In genomic region chr11:1667121-1667820, GRCh38 we compare ENCODE assay signal across 11 cellular contexts. TPM values are rescaled to one million over a fixed set of nuclear protein-coding genes. Genes with fewer than 3 reads are reported as not detected.
A peak's percentile ranks its signal among the peaks of the same experiment; 100 is the strongest.
DNase-seq lines count a peak whose midpoint lies in the region; ATAC-seq, FAIRE-seq and TF ChIP-seq lines count a peak whose summit lies in the region.
"Not testable (repeated sequence)": the region's sequence is repeated elsewhere in the genome, so short reads cannot be mapped to it uniquely, and the experiment has no call there.
"Had no signal": no experiment of that assay in that cellular context is flagged by ENCODE, and none has a peak within 500 bp of the region (broad histone marks: within the 10 kb centered on the region; RNA-seq: fewer than 3 reads in every experiment).

No MANE protein-coding gene starts in this region.

- H3K4ac ChIP-seq in neuronal stem cell (ENCODE audit: low read length) = peak overlapping the region; percentile 19

- peak overlapping the region; percentile 14 for H2BK120ac ChIP-seq in neuronal stem cell (ENCODE audit: low read depth, low read length)

- not testable (repeated sequence) for TF ChIP-seq RAD21 in HepG2 (CRISPR knock-in tag; IDR thresholded peaks at IDR 0.05)

- H3K79me1 ChIP-seq in neuronal stem cell (ENCODE audit: low read depth, low read length) = not testable (repeated sequence)

- CTCF ChIA-PET in HepG2 (lab: Yijun Ruan, JAX; ENCODE audit: low intra/inter-chr PET ratio, low total read pairs) = not testable (repeated sequence)

- not testable (repeated sequence) for FAIRE-seq in HepG2 (lab: Jason Lieb, UNC)

- TF ChIP-seq POLR2A in Peyer's patch (IDR thresholded peaks at IDR 0.05); HepG2 (IDR thresholded peaks at IDR 0.05; ENCODE audit: insufficient read depth in 1 of 2, low read depth in 2 of 2, low read length in 2 of 2): not testable (repeated sequence)

- in situ Hi-C loops in HepG2 (cut with HindIII; ENCODE audit: extremely low pct_ligation_motif_present, low pct_unique_long_range_greater_than_20kb) = not testable (repeated sequence)

- not testable (repeated sequence) for H3K4me3 ChIP-seq in Peyer's patch; cardiac muscle cell; HepG2 (replicated peaks in 1 of 3; ENCODE audit: insufficient read depth in 1 of 3, low read depth in 2 of 3, low read length in 3 of 3); neuronal stem cell (ENCODE audit: low read length in 2 of 2)

- not testable (repeated sequence) for H3K9me3 ChIP-seq in Peyer's patch; cardiac muscle cell (ENCODE audit: low read depth); HepG2 (ENCODE audit: low read length); neuronal stem cell (replicated peaks in 1 of 2; ENCODE audit: control insufficient read depth in 2 of 2, insufficient read depth in 1 of 2, low read depth in 1 of 2, low read length in 2 of 2)

- not testable (repeated sequence) for H3K79me2 ChIP-seq in HepG2 (ENCODE audit: insufficient read depth, low read length)

- peak overlapping the region; percentile 94 for H3K18ac ChIP-seq in neuronal stem cell (ENCODE audit: low read length)

- H2AFZ ChIP-seq in HepG2 (ENCODE audit: low read length); neuronal stem cell (ENCODE audit: low read length): not testable (repeated sequence)

- H2BK12ac ChIP-seq in neuronal stem cell (ENCODE audit: low read length) = peak overlapping the region; percentile 47

- TF ChIP-seq CTCF in Peyer's patch (IDR thresholded peaks at IDR 0.05); cardiac muscle cell (IDR thresholded peaks at IDR 0.05; ENCODE audit: low read depth, low read length); HepG2 (CRISPR knock-in tag; IDR thresholded peaks at IDR 0.05): not testable (repeated sequence)

- ATAC-seq in HepG2 = not testable (repeated sequence)

- peak overlapping the region; percentile 99 for H2AK5ac ChIP-seq in neuronal stem cell (ENCODE audit: low read depth, low read length)

- peak overlapping the region; percentile 95 for H3K14ac ChIP-seq in neuronal stem cell (ENCODE audit: low read length)

- peak overlapping the region; percentile 67 for H2BK5ac ChIP-seq in neuronal stem cell (ENCODE audit: low read length)

- intact Hi-C loops in HepG2 (cut with micrococcal nuclease; ENCODE audit: unreplicated experiment) = not testable (repeated sequence)

- DNase-seq in Peyer's patch = peak in 2 of 3 donors; percentile 34 to 39
- not testable (repeated sequence) for DNase-seq in cardiac muscle cell (ENCODE audit: low read depth in 1 of 2, low spot score in 1 of 2); HepG2 (ENCODE audit: low spot score); neuronal stem cell (ENCODE audit: low spot score)
- DNase-seq in mesenteric fat pad (ENCODE audit: low spot score) = peak; percentile 78
- DNase-seq in stimulated activated CD8-positive, alpha-beta memory T cell treated with anti-CD3 and anti-CD28 coated beads, Interleukin-4, amount 100 ng/mL, for 48 hours = peak; percentile 10

- H4K20me1 ChIP-seq in HepG2 (ENCODE audit: insufficient read depth, low read length) = not testable (repeated sequence)

- WGBS in HepG2 (ENCODE audit: low lambda C conversion rate) = 95% methylated on average over 12 of the region's 24 CpGs
- no CpG with 5 or more reads among the region's 24 CpGs for WGBS in neuronal stem cell (ENCODE audit: extremely low coverage in 2 of 2, insufficient read length in 2 of 2, insufficient replicate concordance in 1 of 2), 2 donors

- H3K27me3 ChIP-seq in Peyer's patch; cardiac muscle cell; HepG2 (ENCODE audit: control insufficient read depth in 1 of 2, insufficient read depth in 2 of 2, low read length in 2 of 2): not testable (repeated sequence)
- H3K27me3 ChIP-seq in neuronal stem cell (ENCODE audit: control insufficient read depth in 3 of 3, insufficient read depth in 3 of 3, low read depth in 1 of 3, low read length in 3 of 3) = peaks cover 0 to 29% (median 0%) of the 10 kb centered on the region in 3 experiments

- H3K4me2 ChIP-seq in HepG2 (ENCODE audit: low read depth, low read length); neuronal stem cell (ENCODE audit: insufficient read depth, low read length, poor library complexity, severe bottlenecking): not testable (repeated sequence)

- H3K27ac ChIP-seq in Peyer's patch; neuronal stem cell (replicated peaks; ENCODE audit: low read length): not testable (repeated sequence)
- H3K27ac ChIP-seq in cardiac muscle cell = peak overlapping the region; percentile 18
- H3K27ac ChIP-seq in HepG2 (ENCODE audit: extremely low read length, insufficient read depth, low read length) = peak overlapping the region; percentile 30

- POLR2A ChIA-PET in HepG2 (lab: Yijun Ruan, JAX) = not testable (repeated sequence)

- not testable (repeated sequence) for H3K4me1 ChIP-seq in Peyer's patch
- H3K4me1 ChIP-seq in cardiac muscle cell (ENCODE audit: low read depth) = peaks cover 14% of the 10 kb centered on the region
- H3K4me1 ChIP-seq in HepG2 (ENCODE audit: insufficient read depth, low read length) = peaks cover 48% of the 10 kb centered on the region
- peaks cover 0 to 11% of the 10 kb centered on the region in 2 donors for H3K4me1 ChIP-seq in neuronal stem cell (ENCODE audit: control insufficient read depth in 2 of 2, insufficient read depth in 1 of 2, low read depth in 1 of 2, low read length in 2 of 2)

- H3K36me3 ChIP-seq in Peyer's patch; cardiac muscle cell; HepG2 (replicated peaks in 1 of 2; ENCODE audit: control insufficient read depth in 1 of 2, insufficient read depth in 2 of 2, low read length in 2 of 2); neuronal stem cell (replicated peaks in 1 of 2; ENCODE audit: control insufficient read depth in 2 of 2, insufficient read depth in 2 of 2, low read length in 2 of 2): not testable (repeated sequence)

- H2BK15ac ChIP-seq in neuronal stem cell (ENCODE audit: low read length) = peak overlapping the region; percentile 46

- not testable (repeated sequence) for H4K91ac ChIP-seq in neuronal stem cell (ENCODE audit: low read depth, low read length, poor library complexity)

- BruUV-seq in HepG2 (replicated peaks; lab: Mats Ljungman, UMichigan) = not testable (repeated sequence)

- not testable (repeated sequence) for TF ChIP-seq EP300 in HepG2 (IDR thresholded peaks at IDR 0.05; ENCODE audit: low read depth in 2 of 2, low read length in 2 of 2); HepG2 (CRISPR knock-in tag; IDR thresholded peaks at IDR 0.05; ENCODE audit: borderline replicate concordance)

- peak overlapping the region; percentile 8 for H3K23ac ChIP-seq in neuronal stem cell (ENCODE audit: low read depth, low read length, poor library complexity)

- not testable (repeated sequence) for H3K9ac ChIP-seq in HepG2 (ENCODE audit: insufficient read depth, low read depth, low read length); neuronal stem cell (ENCODE audit: low read depth, low read length, poor library complexity)

- not testable (repeated sequence) for H4K8ac ChIP-seq in neuronal stem cell (ENCODE audit: low read depth, low read length)

RNA-seq across cellular contexts. Expression of gene KRTAP5-6, which starts 29.7 kb away (rescaled TPM):
- not detected for total RNA-seq in Peyer's patch
- not detected in 2 replicates for total RNA-seq in cardiac muscle cell
- not detected in 2 replicates for polyA plus RNA-seq in cardiac muscle cell
- not detected in 2 replicates for total RNA-seq in HepG2 (2016; rRNA removed; fragmentation: Illumina TruSeq; extraction: Trizol)
- total RNA-seq in HepG2 (2016; cell fraction: cytosol; rRNA removed; fragmentation: Illumina TruSeq; extraction: Trizol; ENCODE audit: low read depth) = not detected in 2 replicates
- total RNA-seq in HepG2 (2016; cell fraction: insoluble cytoplasmic fraction; rRNA removed; fragmentation: Illumina TruSeq; extraction: Trizol) = not detected in 2 replicates
- not detected in 2 replicates for total RNA-seq in HepG2 (2016; cell fraction: membrane; rRNA removed; fragmentation: Illumina TruSeq; extraction: Trizol)
- not detected in 2 replicates for total RNA-seq in HepG2 (2016; cell fraction: nucleus; rRNA removed; fragmentation: Illumina TruSeq; extraction: Trizol)
- not detected in 2 replicates for polyA plus RNA-seq in HepG2 (2011; rRNA removed)
- polyA plus RNA-seq in HepG2 (2011; cell fraction: cytosol; rRNA removed) = 0.15 TPM in 1 of 2 replicates, not detected in the other
- 0.35 and 0.43 TPM in 2 replicates for polyA plus RNA-seq in HepG2 (2011; cell fraction: nucleus; rRNA removed)
- not detected in 2 replicates for polyA plus RNA-seq in HepG2 (2012)
- polyA plus RNA-seq in HepG2 (2016; cell fraction: cytosol; fragmentation: Illumina TruSeq; extraction: Trizol; ENCODE audit: low read depth) = not detected in 2 replicates
- polyA plus RNA-seq in HepG2 (2016; cell fraction: insoluble cytoplasmic fraction; fragmentation: Illumina TruSeq; extraction: Trizol; ENCODE audit: low read depth) = not detected in 2 replicates
- polyA plus RNA-seq in HepG2 (2016; cell fraction: membrane; fragmentation: Illumina TruSeq; extraction: Trizol; ENCODE audit: low read depth) = not detected in 2 replicates
- not detected in 2 replicates for polyA plus RNA-seq in HepG2 (2016; cell fraction: nucleus; fragmentation: Illumina TruSeq; extraction: Trizol; ENCODE audit: insufficient read depth, low read depth)
- not detected in 2 replicates for polyA minus RNA-seq in HepG2 (2011; rRNA and poly(A)+ RNA removed; ENCODE audit: low replicate concordance)
- polyA minus RNA-seq in HepG2 (2011; cell fraction: cytosol; rRNA and poly(A)+ RNA removed) = not detected in 2 replicates
- polyA minus RNA-seq in HepG2 (2011; cell fraction: nucleus; rRNA and poly(A)+ RNA removed) = not detected in 2 replicates
- total RNA-seq in mesenteric fat pad = not detected
- polyA plus RNA-seq in neuronal stem cell (2013, experiment 1 of 2) = not detected
- not detected for polyA plus RNA-seq in neuronal stem cell (2013, experiment 2 of 2)
- total RNA-seq: CD8-positive, alpha-beta T cell; GM23338; H7 had no signal
- polyA plus RNA-seq: A549, AG04450, GM23338 had no signal

RNA-seq across cellular contexts. Expression of gene KRTAP5-5, which starts 37.7 kb away (rescaled TPM):
- total RNA-seq in Peyer's patch (not detected), cardiac muscle cell (not detected in 2 replicates), HepG2 (2016; rRNA removed; fragmentation: Illumina TruSeq; extraction: Trizol) (not detected in 2 replicates), mesenteric fat pad (not detected)
- polyA plus RNA-seq in cardiac muscle cell (not detected in 2 replicates), HepG2 (2011; rRNA removed) (not detected in 2 replicates)
- not detected in 2 replicates for total RNA-seq in HepG2 (2016; cell fraction: cytosol; rRNA removed; fragmentation: Illumina TruSeq; extraction: Trizol; ENCODE audit: low read depth)
- not detected in 2 replicates for total RNA-seq in HepG2 (2016; cell fraction: insoluble cytoplasmic fraction; rRNA removed; fragmentation: Illumina TruSeq; extraction: Trizol)
- not detected in 2 replicates for total RNA-seq in HepG2 (2016; cell fraction: membrane; rRNA removed; fragmentation: Illumina TruSeq; extraction: Trizol)
- not detected in 2 replicates for total RNA-seq in HepG2 (2016; cell fraction: nucleus; rRNA removed; fragmentation: Illumina TruSeq; extraction: Trizol)
- not detected in 2 replicates for polyA plus RNA-seq in HepG2 (2011; cell fraction: cytosol; rRNA removed)
- polyA plus RNA-seq in HepG2 (2011; cell fraction: nucleus; rRNA removed) = not detected in 2 replicates
- polyA plus RNA-seq in HepG2 (2012) = not detected in 2 replicates
- polyA plus RNA-seq in HepG2 (2016; cell fraction: cytosol; fragmentation: Illumina TruSeq; extraction: Trizol; ENCODE audit: low read depth) = not detected in 2 replicates
- polyA plus RNA-seq in HepG2 (2016; cell fraction: insoluble cytoplasmic fraction; fragmentation: Illumina TruSeq; extraction: Trizol; ENCODE audit: low read depth) = not detected in 2 replicates
- not detected in 2 replicates for polyA plus RNA-seq in HepG2 (2016; cell fraction: membrane; fragmentation: Illumina TruSeq; extraction: Trizol; ENCODE audit: low read depth)
- polyA plus RNA-seq in HepG2 (2016; cell fraction: nucleus; fragmentation: Illumina TruSeq; extraction: Trizol; ENCODE audit: insufficient read depth, low read depth) = not detected in 2 replicates
- polyA minus RNA-seq in HepG2 (2011; rRNA and poly(A)+ RNA removed; ENCODE audit: low replicate concordance) = not detected in 2 replicates
- not detected in 2 replicates for polyA minus RNA-seq in HepG2 (2011; cell fraction: cytosol; rRNA and poly(A)+ RNA removed)
- not detected in 2 replicates for polyA minus RNA-seq in HepG2 (2011; cell fraction: nucleus; rRNA and poly(A)+ RNA removed)
- not detected for polyA plus RNA-seq in neuronal stem cell (2013, experiment 1 of 2)
- polyA plus RNA-seq in neuronal stem cell (2013, experiment 2 of 2) = not detected
- total RNA-seq: CD8-positive, alpha-beta T cell; GM23338; H7 had no signal
- polyA plus RNA-seq: A549, AG04450, GM23338 had no signal

RNA-seq across cellular contexts. Expression of gene KRTAP5-4, which starts 45.3 kb away (rescaled TPM):
- total RNA-seq in Peyer's patch = not detected
- not detected in 2 replicates for total RNA-seq in cardiac muscle cell
- polyA plus RNA-seq in cardiac muscle cell = not detected in 2 replicates
- not detected in 2 replicates for total RNA-seq in HepG2 (2016; rRNA removed; fragmentation: Illumina TruSeq; extraction: Trizol)
- not detected in 2 replicates for total RNA-seq in HepG2 (2016; cell fraction: cytosol; rRNA removed; fragmentation: Illumina TruSeq; extraction: Trizol; ENCODE audit: low read depth)
- total RNA-seq in HepG2 (2016; cell fraction: insoluble cytoplasmic fraction; rRNA removed; fragmentation: Illumina TruSeq; extraction: Trizol) = not detected in 2 replicates
- not detected in 2 replicates for total RNA-seq in HepG2 (2016; cell fraction: membrane; rRNA removed; fragmentation: Illumina TruSeq; extraction: Trizol)
- not detected in 2 replicates for total RNA-seq in HepG2 (2016; cell fraction: nucleus; rRNA removed; fragmentation: Illumina TruSeq; extraction: Trizol)
- not detected in 2 replicates for polyA plus RNA-seq in HepG2 (2011; rRNA removed)
- not detected in 2 replicates for polyA plus RNA-seq in HepG2 (2011; cell fraction: cytosol; rRNA removed)
- 0.16 TPM in 1 of 2 replicates, not detected in the other for polyA plus RNA-seq in HepG2 (2011; cell fraction: nucleus; rRNA removed)
- polyA plus RNA-seq in HepG2 (2012) = not detected in 2 replicates
- polyA plus RNA-seq in HepG2 (2016; cell fraction: cytosol; fragmentation: Illumina TruSeq; extraction: Trizol; ENCODE audit: low read depth) = not detected in 2 replicates
- not detected in 2 replicates for polyA plus RNA-seq in HepG2 (2016; cell fraction: insoluble cytoplasmic fraction; fragmentation: Illumina TruSeq; extraction: Trizol; ENCODE audit: low read depth)
- not detected in 2 replicates for polyA plus RNA-seq in HepG2 (2016; cell fraction: membrane; fragmentation: Illumina TruSeq; extraction: Trizol; ENCODE audit: low read depth)
- not detected in 2 replicates for polyA plus RNA-seq in HepG2 (2016; cell fraction: nucleus; fragmentation: Illumina TruSeq; extraction: Trizol; ENCODE audit: insufficient read depth, low read depth)
- not detected in 2 replicates for polyA minus RNA-seq in HepG2 (2011; rRNA and poly(A)+ RNA removed; ENCODE audit: low replicate concordance)
- not detected in 2 replicates for polyA minus RNA-seq in HepG2 (2011; cell fraction: cytosol; rRNA and poly(A)+ RNA removed)
- not detected in 2 replicates for polyA minus RNA-seq in HepG2 (2011; cell fraction: nucleus; rRNA and poly(A)+ RNA removed)
- not detected for total RNA-seq in mesenteric fat pad
- not detected for polyA plus RNA-seq in neuronal stem cell (2013, experiment 1 of 2)
- polyA plus RNA-seq in neuronal stem cell (2013, experiment 2 of 2) = not detected
- total RNA-seq: CD8-positive, alpha-beta T cell; GM23338; H7 had no signal
- polyA plus RNA-seq: A549, AG04450, GM23338 had no signal

RNA-seq across cellular contexts. Expression of gene KRTAP5-3, which starts 59.0 kb away (rescaled TPM):
- not detected for total RNA-seq in Peyer's patch
- not detected in 2 replicates for total RNA-seq in cardiac muscle cell
- polyA plus RNA-seq in cardiac muscle cell = not detected in 2 replicates
- total RNA-seq in HepG2 (2016; rRNA removed; fragmentation: Illumina TruSeq; extraction: Trizol) = not detected in 2 replicates
- total RNA-seq in HepG2 (2016; cell fraction: cytosol; rRNA removed; fragmentation: Illumina TruSeq; extraction: Trizol; ENCODE audit: low read depth) = not detected in 2 replicates
- not detected in 2 replicates for total RNA-seq in HepG2 (2016; cell fraction: insoluble cytoplasmic fraction; rRNA removed; fragmentation: Illumina TruSeq; extraction: Trizol)
- total RNA-seq in HepG2 (2016; cell fraction: membrane; rRNA removed; fragmentation: Illumina TruSeq; extraction: Trizol) = not detected in 2 replicates
- not detected in 2 replicates for total RNA-seq in HepG2 (2016; cell fraction: nucleus; rRNA removed; fragmentation: Illumina TruSeq; extraction: Trizol)
- not detected in 2 replicates for polyA plus RNA-seq in HepG2 (2011; rRNA removed)
- not detected in 2 replicates for polyA plus RNA-seq in HepG2 (2011; cell fraction: cytosol; rRNA removed)
- polyA plus RNA-seq in HepG2 (2011; cell fraction: nucleus; rRNA removed) = not detected in 2 replicates
- not detected in 2 replicates for polyA plus RNA-seq in HepG2 (2012)
- not detected in 2 replicates for polyA plus RNA-seq in HepG2 (2016; cell fraction: cytosol; fragmentation: Illumina TruSeq; extraction: Trizol; ENCODE audit: low read depth)
- polyA plus RNA-seq in HepG2 (2016; cell fraction: insoluble cytoplasmic fraction; fragmentation: Illumina TruSeq; extraction: Trizol; ENCODE audit: low read depth) = not detected in 2 replicates
- polyA plus RNA-seq in HepG2 (2016; cell fraction: membrane; fragmentation: Illumina TruSeq; extraction: Trizol; ENCODE audit: low read depth) = not detected in 2 replicates
- polyA plus RNA-seq in HepG2 (2016; cell fraction: nucleus; fragmentation: Illumina TruSeq; extraction: Trizol; ENCODE audit: insufficient read depth, low read depth) = not detected in 2 replicates
- not detected in 2 replicates for polyA minus RNA-seq in HepG2 (2011; rRNA and poly(A)+ RNA removed; ENCODE audit: low replicate concordance)
- not detected in 2 replicates for polyA minus RNA-seq in HepG2 (2011; cell fraction: cytosol; rRNA and poly(A)+ RNA removed)
- not detected in 2 replicates for polyA minus RNA-seq in HepG2 (2011; cell fraction: nucleus; rRNA and poly(A)+ RNA removed)
- total RNA-seq in mesenteric fat pad = not detected
- polyA plus RNA-seq in neuronal stem cell (2013, experiment 1 of 2) = not detected
- not detected for polyA plus RNA-seq in neuronal stem cell (2013, experiment 2 of 2)
- total RNA-seq: CD8-positive, alpha-beta T cell; GM23338; H7 had no signal
- polyA plus RNA-seq: A549, AG04450, GM23338 had no signal
